Comparison of ENCODE assay signal across 16 cellular contexts in genomic region chr12:132352896-132353800, GRCh38. TPM values are rescaled to one million over a fixed set of nuclear protein-coding genes. Genes with fewer than 3 reads are reported as not detected.
A peak's percentile ranks its signal among the peaks of the same experiment; 100 is the strongest.
DNase-seq lines count a peak whose midpoint lies in the region; ATAC-seq and TF ChIP-seq lines count a peak whose summit lies in the region.
"Had no signal": no experiment of that assay in that cellular context is flagged by ENCODE, and none has a peak within 500 bp of the region (broad histone marks: within the 10 kb centered on the region; RNA-seq: fewer than 3 reads in every experiment).

No MANE protein-coding gene starts in this region.

- BruUV-seq in A673 (replicated peaks; lab: Mats Ljungman, UMichigan), result no TSS peak

- H3K27ac ChIP-seq in A673 (ENCODE audit: low read depth, low read length, poor library complexity, severe bottlenecking) (no peak overlapping the region), GM23338 (ENCODE audit: low read depth) (no peak overlapping the region), neural progenitor cell (no peak overlapping the region)
- H3K27ac ChIP-seq: KMS-11 had no signal

- DNase-seq in A673 (ENCODE audit: low spot score) (peak; percentile 34), GM23338 (ENCODE audit: low spot score) (peak; percentile 53), cerebellum (ENCODE audit: low spot score) (peak; percentile 72), neural progenitor cell (ENCODE audit: low spot score) (peak; percentile 28), pons (ENCODE audit: low spot score) (no peak), midbrain (lab: John Stamatoyannopoulos, UW) (no peak), NCI-H187 (lab: John Stamatoyannopoulos, UW) (no peak)
- DNase-seq: ACHN; CD4-positive, alpha-beta memory T cell; DND-41; NCI-H1092 treated with DMSO at 0.1 percent for 48 hours; NCI-H1694; NCI-H345; NCI-H526 treated with DMSO at 0.1 percent for 48 hours; SHP77 had no signal

- no peak overlapping the region for H3K9ac ChIP-seq in neural progenitor cell
- H3K9ac ChIP-seq: KMS-11 had no signal

- H3K4me3 ChIP-seq in A673 (ENCODE audit: low read depth, low read length, poor library complexity, severe bottlenecking) (no peak overlapping the region), GM23338 (no peak overlapping the region), neural progenitor cell (no peak overlapping the region)

- H3K27me3 Mint-ChIP-seq in GM23338 (ENCODE audit: insufficient read depth, low read depth, poor library complexity), result peaks cover 35% of the 10 kb centered on the region
- H3K27me3 Mint-ChIP-seq in neural progenitor cell (ENCODE audit: insufficient read depth, low read depth), result peaks cover 15% of the 10 kb centered on the region

- H3K4me1 Mint-ChIP-seq in GM23338, result peaks cover 12% of the 10 kb centered on the region; the same call in 2 of the 3 replicates
- peaks cover 12% of the 10 kb centered on the region for H3K4me1 Mint-ChIP-seq in neural progenitor cell
- H3K4me1 Mint-ChIP-seq: CD4-positive, alpha-beta memory T cell had no signal

- TF ChIP-seq CTCF in A673 (conservative IDR thresholded peaks at IDR 0.05; ENCODE audit: low read depth, low read length), result no peak
- no peak for TF ChIP-seq CTCF in GM23338 (conservative IDR thresholded peaks at IDR 0.05; ENCODE audit: low read depth in 2 of 2)
- TF ChIP-seq CTCF in neural progenitor cell (IDR thresholded peaks at IDR 0.05), result no peak

- H3K9me3 ChIP-seq in A673 (ENCODE audit: low read depth, low read length, poor library complexity, severe bottlenecking), result no peaks in the 10 kb centered on the region
- no peaks in the 10 kb centered on the region for H3K9me3 ChIP-seq in neural progenitor cell (ENCODE audit: low read depth)

- no peaks in the 10 kb centered on the region; the same call in 1 of the 2 replicates for H4K20me1 ChIP-seq in GM23338 (replicated peaks; ENCODE audit: insufficient read depth)
- H4K20me1 ChIP-seq in neural progenitor cell (ENCODE audit: low read depth), result no peaks in the 10 kb centered on the region

- H3K4me1 ChIP-seq in A673 (ENCODE audit: insufficient read depth, low read length, poor library complexity, severe bottlenecking) (peaks cover 34% of the 10 kb centered on the region), GM23338 (ENCODE audit: insufficient read depth) (no peaks in the 10 kb centered on the region), neural progenitor cell (no peaks in the 10 kb centered on the region)

- POLR2A ChIA-PET in A673 (lab: Charles Lee; ENCODE audit: low non-redundant PET), result no interaction called here

- H3K27ac Mint-ChIP-seq in GM23338 (no peak overlapping the region), neural progenitor cell (no peak overlapping the region)
- H3K27ac Mint-ChIP-seq: CD4-positive, alpha-beta memory T cell had no signal

- H3K4me3 Mint-ChIP-seq in GM23338 (no peak overlapping the region), neural progenitor cell (no peak overlapping the region)
- H3K4me3 Mint-ChIP-seq: CD4-positive, alpha-beta memory T cell had no signal

- H3K27me3 ChIP-seq in A673 (replicated peaks; ENCODE audit: insufficient read depth, low read depth, low read length, poor library complexity) (no peaks in the 10 kb centered on the region), GM23338 (ENCODE audit: insufficient read depth) (no peaks in the 10 kb centered on the region), neural progenitor cell (peaks cover 50% of the 10 kb centered on the region)

- no peak overlapping the region for H3K4me2 ChIP-seq in GM23338
- no peak overlapping the region for H3K4me2 ChIP-seq in neural progenitor cell
- H3K4me2 ChIP-seq: KMS-11 had no signal

- H3K9me3 Mint-ChIP-seq in GM23338 (peaks cover 9% of the 10 kb centered on the region; the same call in 2 of the 3 replicates), neural progenitor cell (peaks cover 6% of the 10 kb centered on the region)
- H3K9me3 Mint-ChIP-seq: CD4-positive, alpha-beta memory T cell had no signal

- peak; percentile 77 for ATAC-seq in GM23338

- H3K79me2 ChIP-seq in GM23338 (replicated peaks; ENCODE audit: insufficient read depth), result no peaks in the 10 kb centered on the region
- H3K79me2 ChIP-seq in neural progenitor cell (ENCODE audit: low read depth), result no peaks in the 10 kb centered on the region

- H3K9me2 ChIP-seq in GM23338 (ENCODE audit: insufficient read depth), result no peaks in the 10 kb centered on the region

- CTCF ChIA-PET in A673 (lab: Charles Lee), result no interaction called here

- intact Hi-C loops in A673 (cut with micrococcal nuclease; ENCODE audit: unreplicated experiment), result no loop called here

- H2AFZ ChIP-seq in GM23338, result no peak overlapping the region
- H2AFZ ChIP-seq in neural progenitor cell (replicated peaks), result no peak overlapping the region

- H3F3A ChIP-seq in GM23338 (replicated peaks; ENCODE audit: low read depth), result no peaks in the 10 kb centered on the region
- H3F3A ChIP-seq in neural progenitor cell (ENCODE audit: low read depth), result no peaks in the 10 kb centered on the region

- H3K36me3 Mint-ChIP-seq in GM23338 (ENCODE audit: low read depth), result peaks cover 3% of the 10 kb centered on the region; the same call in 2 of the 3 replicates
- H3K36me3 Mint-ChIP-seq in neural progenitor cell, result no peaks in the 10 kb centered on the region
- H3K36me3 Mint-ChIP-seq: CD4-positive, alpha-beta memory T cell had no signal

- H3K36me3 ChIP-seq in A673 (ENCODE audit: insufficient read depth, low read length, poor library complexity, severe bottlenecking), result no peaks in the 10 kb centered on the region
- no peaks in the 10 kb centered on the region for H3K36me3 ChIP-seq in GM23338 (ENCODE audit: insufficient read depth)
- H3K36me3 ChIP-seq in neural progenitor cell, result no peaks in the 10 kb centered on the region

TF ChIP-seq in GM23338, 12 proteins besides CTCF, POLR2A, EP300 and RAD21 (continues in another document):
- TF ChIP-seq EZH2 (IDR thresholded peaks at IDR 0.05; ENCODE audit: low read depth, unreplicated experiment) (no peak), EZH2phosphoT487 (IDR thresholded peaks at IDR 0.05; ENCODE audit: unreplicated experiment) (no peak), ETS1 (IDR thresholded peaks at IDR 0.05) (no peak), REST (IDR thresholded peaks at IDR 0.05; ENCODE audit: unreplicated experiment) (no peak), STAT1 (IDR thresholded peaks at IDR 0.05; ENCODE audit: unreplicated experiment) (no peak), POLR2AphosphoS5 (IDR thresholded peaks at IDR 0.05; ENCODE audit: low read depth) (no peak), ZNF331 (CRISPR knock-in tag; IDR thresholded peaks at IDR 0.05; ENCODE audit: low read depth) (no peak), ZNF114 (CRISPR knock-in tag; IDR thresholded peaks at IDR 0.05) (no peak)

RNA-seq across cellular contexts. Expression of gene GALNT9, which starts 23.8 kb away (rescaled TPM):
- total RNA-seq in A673 (2021), result 3.9 and 7.4 TPM in 2 replicates
- total RNA-seq in GM23338 (2014; rRNA removed; shearing (Covaris generic)), result 2.5 TPM in 2 replicates
- 0.81 and 0.90 TPM in 2 replicates for polyA plus RNA-seq in GM23338 (2016; fragmentation: Nextera tagmentation; extraction: Ambion mirVana)
- 23.1 TPM for total RNA-seq in cerebellum
- total RNA-seq in neural progenitor cell (ENCODE audit: low replicate concordance), result 0.34 TPM in 1 of 2 replicates, not detected in the other
- total RNA-seq: CD4-positive, alpha-beta memory T cell had no signal

Comparison
In these comparisons a context has a peak if more than half of its experiments do, and no peak if none do; other contexts are left out.
1. DNase-seq: peak in A673 (single experiment), GM23338 (single experiment), cerebellum (single experiment) and neural progenitor cell (single experiment); none in pons (single experiment), midbrain (single experiment) and NCI-H187 (0 of 2).